25 cellular contexts compared by ENCODE assay signal in the genomic region with DNA sequence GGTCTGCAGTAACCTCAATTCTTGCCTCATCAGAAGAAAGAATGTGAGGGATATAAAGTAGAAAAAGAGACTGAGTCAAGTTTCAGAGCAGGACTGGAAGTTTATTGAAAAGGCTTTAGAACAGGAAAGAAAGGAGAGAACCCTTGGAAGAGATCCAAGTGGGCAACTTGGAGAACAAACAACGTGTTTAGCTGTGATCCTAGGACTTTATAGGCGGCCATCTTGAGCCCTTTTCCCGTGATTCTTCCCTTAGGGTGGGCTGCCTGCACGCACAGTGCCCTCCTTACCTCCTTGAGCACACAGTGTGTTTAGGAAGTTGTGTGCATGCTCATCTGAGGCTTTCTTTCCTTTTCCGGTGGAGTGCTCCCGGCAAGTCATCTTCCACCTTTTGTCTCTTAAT. TPM values are rescaled to one million over a fixed set of nuclear protein-coding genes. Genes with fewer than 3 reads are reported as not detected.
DNase-seq lines count a peak whose midpoint lies in the region; ATAC-seq and TF ChIP-seq lines count a peak whose summit lies in the region.
"Had no signal": no experiment of that assay in that cellular context is flagged by ENCODE, and none has a peak within 500 bp of the region (broad histone marks: within the 10 kb centered on the region; RNA-seq: fewer than 3 reads in every experiment).

No MANE protein-coding gene starts in this region.

- H3F3A ChIP-seq in GM23338 (replicated peaks; ENCODE audit: low read depth): no peaks in the 10 kb centered on the region

- H3K36me3 Mint-ChIP-seq in GM23338 (ENCODE audit: low read depth) (peaks cover 11% of the 10 kb centered on the region), CD14-positive monocyte (peaks cover 49 to 51% of the 10 kb centered on the region in 2 donors)
- H3K36me3 Mint-ChIP-seq: CD4-positive, alpha-beta memory T cell; mesothelial cell of epicardium had no signal

- H3K27me3 ChIP-seq in GM23338 (ENCODE audit: insufficient read depth): no peaks in the 10 kb centered on the region
- H3K27me3 ChIP-seq: ascending aorta had no signal

- TF ChIP-seq CTCF in GM23338 (conservative IDR thresholded peaks at IDR 0.05; ENCODE audit: low read depth in 2 of 2): no peak
- TF ChIP-seq CTCF in CD14-positive monocyte (IDR thresholded peaks at IDR 0.05): no peak

- H3K9me3 Mint-ChIP-seq in GM23338: peaks cover 17% of the 10 kb centered on the region
- H3K9me3 Mint-ChIP-seq in CD14-positive monocyte: peaks cover 0 to 5% (median 3%) of the 10 kb centered on the region in 7 donors

- ATAC-seq in GM23338 (no peak), GM18520 (IDR thresholded peaks at IDR 0.05; ENCODE audit: unreplicated experiment) (no peak), GM21528 (IDR thresholded peaks at IDR 0.05; ENCODE audit: low FRiP score, unreplicated experiment) (no peak)
- ATAC-seq: activated CD4-positive, CD25-positive, alpha-beta regulatory T cell treated with anti-CD3 and anti-CD28 coated beads, Interleukin-2, amount 50 U/mL, for 24 hours had no signal

- H2AFZ ChIP-seq in GM23338: 0 out of 2 replicates have a peak overlapping the region, but pooled peaks have one; percentile 52

- H3K27me3 Mint-ChIP-seq in GM23338 (ENCODE audit: insufficient read depth, low read depth, poor library complexity): no peaks in the 10 kb centered on the region
- H3K27me3 Mint-ChIP-seq in CD14-positive monocyte (ENCODE audit: low read depth in 3 of 3): peaks cover 0 to 3% (median 2%) of the 10 kb centered on the region in 3 donors

- no peak overlapping the region for H3K4me2 ChIP-seq in GM23338

- no peak overlapping the region for H3K27ac Mint-ChIP-seq in GM23338
- H3K27ac Mint-ChIP-seq in CD14-positive monocyte: peak overlapping the region in 1 of 7 donors; percentile 42
- H3K27ac Mint-ChIP-seq: activated T-cell treated with anti-CD3 and anti-CD28 coated beads, Interleukin-2, amount 50 U/mL, for 24 hours; mesothelial cell of epicardium; nephron; progenitor cell of endocrine pancreas had no signal

- H3K36me3 ChIP-seq in GM23338 (ENCODE audit: insufficient read depth): no peaks in the 10 kb centered on the region; the same call in none of the 2 replicates
- H3K36me3 ChIP-seq: ascending aorta, HAP-1 had no signal

- H3K4me1 Mint-ChIP-seq in GM23338: no peaks in the 10 kb centered on the region; the same call in 2 of the 3 replicates
- peaks cover 67% of the 10 kb centered on the region for H3K4me1 Mint-ChIP-seq in CD14-positive monocyte
- H3K4me1 Mint-ChIP-seq: mesothelial cell of epicardium, nephron had no signal

- no peak overlapping the region for H3K4me3 Mint-ChIP-seq in GM23338
- no peak overlapping the region for H3K4me3 Mint-ChIP-seq in CD14-positive monocyte
- H3K4me3 Mint-ChIP-seq: activated T-cell treated with anti-CD3 and anti-CD28 coated beads, Interleukin-2, amount 50 U/mL, for 24 hours; CD4-positive, alpha-beta memory T cell; mesothelial cell of epicardium; nephron had no signal

- H4K20me1 ChIP-seq in GM23338 (replicated peaks; ENCODE audit: insufficient read depth): no peaks in the 10 kb centered on the region

- no peak overlapping the region for H3K27ac ChIP-seq in GM23338 (ENCODE audit: low read depth)
- H3K27ac ChIP-seq: ascending aorta, RWPE1 had no signal

- no peaks in the 10 kb centered on the region for H3K79me2 ChIP-seq in GM23338 (replicated peaks; ENCODE audit: insufficient read depth)

- intact Hi-C loops in CD14-positive monocyte (cut with micrococcal nuclease): no loop called here

- DNase-seq in GM23338 (ENCODE audit: low spot score) (no peak), astrocyte of the hippocampus (ENCODE audit: low read depth, low spot score) (peak; percentile 24), fibroblast of gingiva (ENCODE audit: low read depth) (peak; percentile 37), renal cortical epithelial cell (ENCODE audit: low read depth) (peak; percentile 13), CD14-positive monocyte (ENCODE audit: low spot score) (no peak)
- DNase-seq: activated naive CD4-positive, alpha-beta T cell treated with Interleukin-2 at 50 U/mL for 16 hours; activated T-cell treated with anti-CD3 and anti-CD28 coated beads, Interleukin-2, amount 50 U/mL, for 24 hours; CD4-positive, alpha-beta memory T cell; cerebellar nuclear complex; DMS 273 treated with DMSO at 0.1 percent for 48 hours; MM.1S; NCI-H146; NCI-H2171; NCI-H524 treated with DMSO at 0.1 percent for 48 hours; small intestine; stimulated activated naive CD4-positive, alpha-beta T cell had no signal

- peaks cover 4% of the 10 kb centered on the region; the same call in 1 of the 2 replicates for H3K4me1 ChIP-seq in GM23338 (ENCODE audit: insufficient read depth)
- H3K4me1 ChIP-seq: HAP-1 had no signal

- peaks cover 22% of the 10 kb centered on the region for H3K9me2 ChIP-seq in GM23338 (ENCODE audit: insufficient read depth)

- H3K4me3 ChIP-seq in GM23338: no peak overlapping the region
- H3K4me3 ChIP-seq: ascending aorta, HAP-1 had no signal

TF ChIP-seq in GM23338, 12 proteins besides CTCF, POLR2A, EP300 and RAD21 (continues in another document):
- TF ChIP-seq NANOG (IDR thresholded peaks at IDR 0.05; ENCODE audit: borderline replicate concordance): no peak
- TF ChIP-seq EZH2 (IDR thresholded peaks at IDR 0.05; ENCODE audit: low read depth, unreplicated experiment): no peak
- TF ChIP-seq CREB1 (CRISPR knock-in tag; IDR thresholded peaks at IDR 0.05; ENCODE audit: low read depth): no peak
- no peak for TF ChIP-seq POLR2AphosphoS5 (IDR thresholded peaks at IDR 0.05; ENCODE audit: low read depth)
- TF ChIP-seq, protein P1, sequence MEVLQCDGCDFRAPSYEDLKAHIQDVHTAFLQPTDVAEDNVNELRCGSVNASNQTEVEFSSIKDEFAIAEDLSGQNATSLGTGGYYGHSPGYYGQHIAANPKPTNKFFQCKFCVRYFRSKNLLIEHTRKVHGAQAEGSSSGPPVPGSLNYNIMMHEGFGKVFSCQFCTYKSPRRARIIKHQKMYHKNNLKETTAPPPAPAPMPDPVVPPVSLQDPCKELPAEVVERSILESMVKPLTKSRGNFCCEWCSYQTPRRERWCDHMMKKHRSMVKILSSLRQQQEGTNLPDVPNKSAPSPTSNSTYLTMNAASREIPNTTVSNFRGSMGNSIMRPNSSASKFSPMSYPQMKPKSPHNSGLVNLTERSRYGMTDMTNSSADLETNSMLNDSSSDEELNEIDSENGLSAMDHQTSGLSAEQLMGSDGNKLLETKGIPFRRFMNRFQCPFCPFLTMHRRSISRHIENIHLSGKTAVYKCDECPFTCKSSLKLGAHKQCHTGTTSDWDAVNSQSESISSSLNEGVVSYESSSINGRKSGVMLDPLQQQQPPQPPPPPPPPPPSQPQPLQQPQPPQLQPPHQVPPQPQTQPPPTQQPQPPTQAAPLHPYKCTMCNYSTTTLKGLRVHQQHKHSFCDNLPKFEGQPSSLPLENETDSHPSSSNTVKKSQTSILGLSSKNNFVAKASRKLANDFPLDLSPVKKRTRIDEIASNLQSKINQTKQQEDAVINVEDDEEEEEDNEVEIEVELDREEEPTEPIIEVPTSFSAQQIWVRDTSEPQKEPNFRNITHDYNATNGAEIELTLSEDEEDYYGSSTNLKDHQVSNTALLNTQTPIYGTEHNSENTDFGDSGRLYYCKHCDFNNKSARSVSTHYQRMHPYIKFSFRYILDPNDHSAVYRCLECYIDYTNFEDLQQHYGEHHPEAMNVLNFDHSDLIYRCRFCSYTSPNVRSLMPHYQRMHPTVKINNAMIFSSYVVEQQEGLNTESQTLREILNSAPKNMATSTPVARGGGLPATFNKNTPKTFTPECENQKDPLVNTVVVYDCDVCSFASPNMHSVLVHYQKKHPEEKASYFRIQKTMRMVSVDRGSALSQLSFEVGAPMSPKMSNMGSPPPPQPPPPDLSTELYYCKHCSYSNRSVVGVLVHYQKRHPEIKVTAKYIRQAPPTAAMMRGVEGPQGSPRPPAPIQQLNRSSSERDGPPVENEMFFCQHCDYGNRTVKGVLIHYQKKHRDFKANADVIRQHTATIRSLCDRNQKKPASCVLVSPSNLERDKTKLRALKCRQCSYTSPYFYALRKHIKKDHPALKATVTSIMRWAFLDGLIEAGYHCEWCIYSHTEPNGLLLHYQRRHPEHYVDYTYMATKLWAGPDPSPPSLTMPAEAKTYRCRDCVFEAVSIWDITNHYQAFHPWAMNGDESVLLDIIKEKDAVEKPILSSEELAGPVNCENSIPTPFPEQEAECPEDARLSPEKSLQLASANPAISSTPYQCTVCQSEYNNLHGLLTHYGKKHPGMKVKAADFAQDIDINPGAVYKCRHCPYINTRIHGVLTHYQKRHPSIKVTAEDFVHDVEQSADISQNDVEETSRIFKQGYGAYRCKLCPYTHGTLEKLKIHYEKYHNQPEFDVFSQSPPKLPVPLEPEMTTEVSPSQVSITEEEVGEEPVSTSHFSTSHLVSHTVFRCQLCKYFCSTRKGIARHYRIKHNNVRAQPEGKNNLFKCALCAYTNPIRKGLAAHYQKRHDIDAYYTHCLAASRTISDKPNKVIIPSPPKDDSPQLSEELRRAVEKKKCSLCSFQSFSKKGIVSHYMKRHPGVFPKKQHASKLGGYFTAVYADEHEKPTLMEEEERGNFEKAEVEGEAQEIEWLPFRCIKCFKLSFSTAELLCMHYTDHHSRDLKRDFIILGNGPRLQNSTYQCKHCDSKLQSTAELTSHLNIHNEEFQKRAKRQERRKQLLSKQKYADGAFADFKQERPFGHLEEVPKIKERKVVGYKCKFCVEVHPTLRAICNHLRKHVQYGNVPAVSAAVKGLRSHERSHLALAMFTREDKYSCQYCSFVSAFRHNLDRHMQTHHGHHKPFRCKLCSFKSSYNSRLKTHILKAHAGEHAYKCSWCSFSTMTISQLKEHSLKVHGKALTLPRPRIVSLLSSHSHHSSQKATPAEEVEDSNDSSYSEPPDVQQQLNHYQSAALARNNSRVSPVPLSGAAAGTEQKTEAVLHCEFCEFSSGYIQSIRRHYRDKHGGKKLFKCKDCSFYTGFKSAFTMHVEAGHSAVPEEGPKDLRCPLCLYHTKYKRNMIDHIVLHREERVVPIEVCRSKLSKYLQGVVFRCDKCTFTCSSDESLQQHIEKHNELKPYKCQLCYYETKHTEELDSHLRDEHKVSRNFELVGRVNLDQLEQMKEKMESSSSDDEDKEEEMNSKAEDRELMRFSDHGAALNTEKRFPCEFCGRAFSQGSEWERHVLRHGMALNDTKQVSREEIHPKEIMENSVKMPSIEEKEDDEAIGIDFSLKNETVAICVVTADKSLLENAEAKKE (CRISPR knock-in tag; IDR thresholded peaks at IDR 0.05): no peak

RNA-seq across cellular contexts. Expression of a gene that starts 59.7 kb away (rescaled TPM):
- 2.0 and 2.3 TPM in 2 replicates for total RNA-seq in GM23338 (2014; rRNA removed; shearing (Covaris generic))
- polyA plus RNA-seq in GM23338 (2016; fragmentation: Nextera tagmentation; extraction: Ambion mirVana): 2.5 and 3.6 TPM in 2 replicates
- total RNA-seq in renal cortical epithelial cell: 0.20 and 0.52 TPM in 2 replicates
- 10 to 100 TPM; 70.4 to 71.1 TPM for polyA plus RNA-seq in CD14-positive monocyte
- total RNA-seq: progenitor cell of endocrine pancreas had no signal

Comparison
In these comparisons a context has a peak if more than half of its experiments do, and no peak if none do; other contexts are left out.
1. DNase-seq: peak in astrocyte of the hippocampus (single experiment), fibroblast of gingiva (single experiment) and renal cortical epithelial cell (single experiment); none in GM23338 (single experiment) and CD14-positive monocyte (single experiment).